34 cellular contexts compared by ENCODE assay signal in genomic region chr10:30411263-30411662, GRCh38.
"Had no signal": no experiment of that assay in that cellular context is flagged by ENCODE, and none has a peak within 500 bp of the region (broad histone marks: within the 10 kb centered on the region; RNA-seq: fewer than 3 reads in every experiment).

No MANE protein-coding gene starts in this region.

- H3K36me3 ChIP-seq: MG63 had no signal

- H3K27me3 ChIP-seq: MG63 had no signal

- DNase-seq: Karpas-422, Kasumi-1, MG63, MM.1S, MV-4-11, NCI-H1048, NCI-H1092, NCI-H1092 treated with DMSO at 0.1 percent for 48 hours, NCI-H1105, NCI-H1105 treated with DMSO at 0.1 percent for 48 hours, NCI-H1417, NCI-H1417 treated with DMSO at 0.1 percent for 48 hours, NCI-H1436, NCI-H1436 treated with DMSO at 0.1 percent for 48 hours, NCI-H146, NCI-H1694, NCI-H1694 treated with DMSO at 0.1 percent for 48 hours, NCI-H187, NCI-H187 treated with DMSO at 0.1 percent for 48 hours, NCI-H1930, NCI-H2029, NCI-H2029 treated with DMSO at 0.1 percent for 48 hours, NCI-H2081, NCI-H2081 treated with DMSO at 0.1 percent for 48 hours, NCI-H2107, NCI-H2171, NCI-H2171 treated with DMSO at 0.1 percent for 48 hours, NCI-H2227 treated with DMSO at 0.1 percent for 48 hours, NCI-H345, NCI-H446, NCI-H446 treated with DMSO at 0.1 percent for 48 hours, NCI-H510A, NCI-H510A treated with DMSO at 0.1 percent for 48 hours had no signal

- H3K4me2 ChIP-seq: KMS-11 had no signal

- H3K9ac ChIP-seq: KMS-11 had no signal

- H3K27ac ChIP-seq: KMS-11 had no signal

- H3K4me3 ChIP-seq: MG63 had no signal

- H3K9me3 ChIP-seq: MG63 had no signal
